ENCODE assay signal across 13 cellular contexts in the genomic region with DNA sequence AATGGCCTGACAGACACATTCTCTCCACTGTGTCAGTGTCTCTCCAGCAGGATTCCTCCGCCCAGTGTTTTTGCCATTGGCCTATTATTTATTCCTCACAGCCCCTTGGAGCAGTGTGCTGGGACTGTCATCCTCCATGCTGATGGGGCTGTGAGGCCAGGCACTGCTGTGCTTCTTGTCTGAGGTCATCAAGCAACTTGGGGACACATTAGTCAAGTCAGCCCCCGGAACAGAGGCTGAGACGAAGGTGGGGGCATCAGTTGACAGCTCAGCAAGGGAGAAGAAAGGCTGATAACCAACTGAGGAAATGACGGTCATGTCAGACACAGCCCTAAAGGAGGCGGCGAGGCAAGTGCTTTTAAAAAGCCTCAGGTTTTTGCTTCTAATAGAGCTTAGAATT.
DNase-seq lines count a peak whose midpoint lies in the region; ATAC-seq and TF ChIP-seq lines count a peak whose summit lies in the region.
"Had no signal": no experiment of that assay in that cellular context is flagged by ENCODE, and none has a peak within 500 bp of the region (broad histone marks: within the 10 kb centered on the region; RNA-seq: fewer than 3 reads in every experiment).

No MANE protein-coding gene starts in this region.

- CTCF ChIA-PET in CD4-positive, alpha-beta T cell (lab: Charles Lee): no interaction called here
- CTCF ChIA-PET in T-cell (lab: Charles Lee): interaction anchor here (0.6 to 0.7 kb wide), 2 partner anchors 18 to 91 kb away, joined by 3 read pairs; no protein-coding TSS in a partner anchor

- no peaks in the 10 kb centered on the region for H3K27me3 Mint-ChIP-seq in CD4-positive, alpha-beta T cell
- no peaks in the 10 kb centered on the region for H3K27me3 Mint-ChIP-seq in T-cell
- H3K27me3 Mint-ChIP-seq: B cell had no signal

- no peaks in the 10 kb centered on the region for H3K9me3 ChIP-seq in CD4-positive, alpha-beta T cell (ENCODE audit: control insufficient read depth, low read length)
- H3K9me3 ChIP-seq in esophagus muscularis mucosa: no peaks in the 10 kb centered on the region
- H3K9me3 ChIP-seq: heart right ventricle had no signal

- H3K27ac Mint-ChIP-seq in CD4-positive, alpha-beta T cell: peak overlapping the region; percentile 21
- H3K27ac Mint-ChIP-seq in T-cell: no peak overlapping the region
- H3K27ac Mint-ChIP-seq: T-helper 2 cell treated with Interferon-gamma antibody and Interleukin-4, amounts not matched to agents 5 μg/mL and 100 μg/mL, for 36 hours had no signal

- H3K36me3 ChIP-seq in esophagus muscularis mucosa: no peaks in the 10 kb centered on the region
- H3K36me3 ChIP-seq: heart right ventricle had no signal

- no peak for TF ChIP-seq EP300 in esophagus muscularis mucosa (IDR thresholded peaks at IDR 0.05)

- WGBS in esophagus muscularis mucosa: 94% methylated on average over 6 of the region's 6 CpGs

- H3K4me3 ChIP-seq in esophagus muscularis mucosa: no peak overlapping the region
- H3K4me3 ChIP-seq: heart right ventricle had no signal

- no peaks in the 10 kb centered on the region for H3K9me3 Mint-ChIP-seq in CD4-positive, alpha-beta T cell
- H3K9me3 Mint-ChIP-seq in T-cell: no peaks in the 10 kb centered on the region
- H3K9me3 Mint-ChIP-seq: T-helper 2 cell treated with Interferon-gamma antibody and Interleukin-4, amounts not matched to agents 5 μg/mL and 100 μg/mL, for 36 hours had no signal

- H3K36me3 Mint-ChIP-seq in CD4-positive, alpha-beta T cell (ENCODE audit: low read depth): no peaks in the 10 kb centered on the region
- H3K36me3 Mint-ChIP-seq in T-cell: peaks cover 3% of the 10 kb centered on the region

- H3K4me1 Mint-ChIP-seq in CD4-positive, alpha-beta T cell (ENCODE audit: low read depth): peaks cover 13% of the 10 kb centered on the region
- H3K4me1 Mint-ChIP-seq in T-cell: peaks cover 17 to 19% (median 18%) of the 10 kb centered on the region in 3 donors

- TF ChIP-seq CTCF in CD4-positive, alpha-beta T cell (IDR thresholded peaks at IDR 0.05): no peak
- TF ChIP-seq CTCF in esophagus muscularis mucosa (IDR thresholded peaks at IDR 0.05): no peak

- POLR2A ChIA-PET in CD4-positive, alpha-beta T cell (lab: Charles Lee): no interaction called here
- POLR2A ChIA-PET in T-cell (lab: Charles Lee): no interaction called here

- no peak for ATAC-seq in CD4-positive, alpha-beta T cell (ENCODE audit: poor library complexity)
- peak in 3 of 4 experiments; percentile 31 to 46 (median 38) for ATAC-seq in T-cell (replicated peaks in 1 of 4)
- no peak for ATAC-seq in GM21825 (IDR thresholded peaks at IDR 0.05; ENCODE audit: unreplicated experiment)
- no peak for ATAC-seq in GM21717 (IDR thresholded peaks at IDR 0.05; ENCODE audit: unreplicated experiment)
- ATAC-seq: left colon, PC-3 had no signal

- intact Hi-C loops in CD4-positive, alpha-beta T cell (cut with DNase I, micrococcal nuclease): no loop called here
- intact Hi-C loops in esophagus muscularis mucosa (cut with DNase I): no loop called here

- no peak overlapping the region for H3K4me3 Mint-ChIP-seq in CD4-positive, alpha-beta T cell
- H3K4me3 Mint-ChIP-seq in T-cell: peak overlapping the region in 1 of 3 donors; percentile 37
- H3K4me3 Mint-ChIP-seq: T-helper 2 cell treated with Interferon-gamma antibody and Interleukin-4, amounts not matched to agents 5 μg/mL and 100 μg/mL, for 36 hours had no signal

- no peaks in the 10 kb centered on the region for H3K27me3 ChIP-seq in CD4-positive, alpha-beta T cell (ENCODE audit: control insufficient read depth, insufficient read depth, low read length)
- H3K27me3 ChIP-seq in esophagus muscularis mucosa: no peaks in the 10 kb centered on the region
- H3K27me3 ChIP-seq: heart right ventricle had no signal

- H3K27ac ChIP-seq in CD4-positive, alpha-beta T cell (ENCODE audit: low read depth, low read length): no peak overlapping the region
- H3K27ac ChIP-seq in esophagus muscularis mucosa (replicated peaks in 1 of 4): peak overlapping the region in 3 of 4 donors; percentile 11 to 55 (median 38)

- peak in 1 of 10 experiments; percentile 15 for DNase-seq in CD4-positive, alpha-beta T cell
- peak in 1 of 34 experiments; percentile 5 for DNase-seq in T-cell
- DNase-seq in esophagus muscularis mucosa (ENCODE audit: extremely low spot score): no peak
- DNase-seq in retina: peak; percentile 36
- no peak for DNase-seq in DMS53 (lab: John Stamatoyannopoulos, UW)
- DNase-seq in activated CD4-positive, alpha-beta T cell treated with anti-CD3 and anti-CD28 coated beads for 48 hours: no peak
- DNase-seq: heart right ventricle, left colon, PC-3 had no signal

- H3K4me1 ChIP-seq in esophagus muscularis mucosa: peaks cover 19 to 43% (median 37%) of the 10 kb centered on the region in 4 donors

- TF ChIP-seq POLR2A in esophagus muscularis mucosa (IDR thresholded peaks at IDR 0.05; ENCODE audit: low read depth): no peak

Comparison
In these comparisons a context has a peak if more than half of its experiments do, and no peak if none do; other contexts are left out.
1. ATAC-seq: peak in T-cell (3 of 4); none in CD4-positive, alpha-beta T cell (single experiment), GM21825 (single experiment) and GM21717 (single experiment).